In genomic region chr4:42148453-42148852, GRCh38 we compare ENCODE assay signal across 30 cellular contexts. TPM values are rescaled to one million over a fixed set of nuclear protein-coding genes. Genes with fewer than 3 reads are reported as not detected.
"Had no signal": no experiment of that assay in that cellular context is flagged by ENCODE, and none has a peak within 500 bp of the region (broad histone marks: within the 10 kb centered on the region; RNA-seq: fewer than 3 reads in every experiment).

No MANE protein-coding gene starts in this region.

- H3K4me1 ChIP-seq: SJCRH30 had no signal

- H3K9me3 ChIP-seq: adrenal gland, SJCRH30 had no signal

- H3K4me3 ChIP-seq: adrenal gland, SJCRH30 had no signal

- DNase-seq: activated CD4-positive, alpha-beta memory T cell treated with anti-CD3 and anti-CD28 coated beads, Interleukin-2, amount 10 ng/mL, durations not matched to agents 7 days and 5 days; activated CD4-positive, alpha-beta T cell treated with anti-CD3 and anti-CD28 coated beads for 36 hours; activated CD4-positive, alpha-beta T cell treated with anti-CD3 and anti-CD28 coated beads, Interleukin-2, amount 50 U/mL, for 1 hour; activated naive CD4-positive, alpha-beta T cell treated with anti-CD3 and anti-CD28 coated beads, Interleukin-2, amount 50 U/mL, for 16 hours; activated naive CD8-positive, alpha-beta T cell treated with anti-CD3 and anti-CD28 coated beads, Interleukin-2, amount 10 ng/mL, durations not matched to agents 7 days and 5 days; activated T-cell treated with anti-CD3 and anti-CD28 coated beads for 4 hours; activated T-cell treated with anti-CD3 and anti-CD28 coated beads, Interleukin-2, amount 50 U/mL, for 48 hours; adrenal gland; anterior cingulate cortex; cerebellar nuclear complex; Kasumi-1; KBM-7; NCI-H1048; NCI-H1417; NCI-H2029; NCI-H2107; NCI-H2171 treated with DMSO at 0.1 percent for 48 hours; NCI-H226; NCI-H526; NCI-H774; OCI-M1; Right ventricle myocardium superior; SJCRH30; T-helper 17 cell; T-helper 9 cell; WERI-Rb-1 had no signal

- ATAC-seq: activated CD4-positive, alpha-beta T cell treated with anti-CD3 and anti-CD28 coated beads for 36 hours; Panc1; T-helper 17 cell had no signal

- H3K36me3 ChIP-seq: adrenal gland, SJCRH30 had no signal

- H3K27me3 ChIP-seq: SJCRH30 had no signal

- H3K27ac ChIP-seq: adrenal gland, RWPE1, SJCRH30, WERI-Rb-1 had no signal

RNA-seq across cellular contexts. Expression of gene BEND4, which starts 4.0 kb away (rescaled TPM):
- total RNA-seq: cardiac septum, NCI-H460 had no signal
